In genomic region chr22:22943521-22944267, GRCh38 we compare ENCODE assay signal across 13 cellular contexts. TPM values are rescaled to one million over a fixed set of nuclear protein-coding genes. Genes with fewer than 3 reads are reported as not detected.
A peak's percentile ranks its signal among the peaks of the same experiment; 100 is the strongest.
DNase-seq lines count a peak whose midpoint lies in the region; ATAC-seq and TF ChIP-seq lines count a peak whose summit lies in the region.
"Had no signal": no experiment of that assay in that cellular context is flagged by ENCODE, and none has a peak within 500 bp of the region (broad histone marks: within the 10 kb centered on the region; RNA-seq: fewer than 3 reads in every experiment).

No MANE protein-coding gene starts in this region.

- no peaks in the 10 kb centered on the region for H3K9me3 ChIP-seq in DOHH2 (ENCODE audit: control insufficient read depth, insufficient read depth, low read length)

- in situ Hi-C loops in GM13977 (cut with MboI; ENCODE audit: low pct_unique_long_range_greater_than_20kb, low sequenced_read_pairs, unreplicated experiment) (loop anchor here (5.0 kb wide), 1 partner anchor 36 kb away; no protein-coding TSS in a partner anchor), astrocyte of the cerebellum (cut with HindIII; ENCODE audit: low sequenced_read_pairs) (no loop called here)

- no peaks in the 10 kb centered on the region for H4K20me1 ChIP-seq in DOHH2 (ENCODE audit: control insufficient read depth, insufficient read depth, low read depth, low read length)

- H3F3A ChIP-seq in DOHH2 (ENCODE audit: control insufficient read depth, insufficient read depth) = peaks cover 31% of the 10 kb centered on the region

- peak overlapping the region; percentile 66 for H3K4me2 ChIP-seq in DOHH2 (ENCODE audit: low read length)

- peaks cover 13% of the 10 kb centered on the region for H3K79me2 ChIP-seq in DOHH2 (ENCODE audit: control insufficient read depth, low read length)

- peak; percentile 75 for TF ChIP-seq CTCF in DOHH2 (IDR thresholded peaks at IDR 0.05; ENCODE audit: low read depth, low read length, poor library complexity, severe bottlenecking)
- TF ChIP-seq CTCF in GM13977 (IDR thresholded peaks at IDR 0.05; ENCODE audit: extremely low read depth, insufficient read depth, missing control alignments) = peak; percentile 44
- peak; percentile 8 for TF ChIP-seq CTCF in astrocyte of the cerebellum (IDR thresholded peaks at IDR 0.05; ENCODE audit: low read depth, low read length, missing control alignments)
- no peak for TF ChIP-seq CTCF in neural crest cell (conservative IDR thresholded peaks at IDR 0.05)

- H3K4me1 ChIP-seq in DOHH2 (ENCODE audit: control insufficient read depth, low read length) = peaks cover 100% of the 10 kb centered on the region

- H3K36me3 Mint-ChIP-seq in neural crest cell (ENCODE audit: low read depth) = no peaks in the 10 kb centered on the region
- H3K36me3 Mint-ChIP-seq: CD4-positive, CD25-positive, alpha-beta regulatory T cell had no signal

- peaks cover 4% of the 10 kb centered on the region for H3K4me1 Mint-ChIP-seq in neural crest cell

- peak overlapping the region; percentile 98 for H3K27ac ChIP-seq in DOHH2 (ENCODE audit: low read depth, low read length)

- no peak overlapping the region for H3K4me3 Mint-ChIP-seq in neural crest cell
- H3K4me3 Mint-ChIP-seq: CD4-positive, CD25-positive, alpha-beta regulatory T cell; nephron progenitor cell had no signal

- ATAC-seq in GM19452 (IDR thresholded peaks at IDR 0.05; ENCODE audit: unreplicated experiment) = no peak

- no peaks in the 10 kb centered on the region for H3K9me2 ChIP-seq in DOHH2 (replicated peaks; ENCODE audit: control insufficient read depth, low read length)

- no peaks in the 10 kb centered on the region for H3K9me3 Mint-ChIP-seq in neural crest cell
- H3K9me3 Mint-ChIP-seq: CD4-positive, CD25-positive, alpha-beta regulatory T cell; nephron progenitor cell had no signal

- DNase-seq in GM13977 (ENCODE audit: low spot score) (peak; percentile 15), astrocyte of the cerebellum (ENCODE audit: low read depth) (no peak), neural crest cell (ENCODE audit: low read depth, low spot score) (no peak), NCI-H187 treated with DMSO at 0.1 percent for 48 hours (lab: John Stamatoyannopoulos, UW) (no peak), glomerular visceral epithelial cell (ENCODE audit: extremely low spot score) (no peak)
- DNase-seq in effector CD4-positive, alpha-beta T cell = no peak
- DNase-seq: CD4-positive, CD25-positive, alpha-beta regulatory T cell; left cardiac atrium; nephron progenitor cell; SHP77 treated with DMSO at 0.1 percent for 48 hours had no signal

- H3K27me3 Mint-ChIP-seq in neural crest cell (ENCODE audit: low read depth) = peaks cover 51% of the 10 kb centered on the region
- H3K27me3 Mint-ChIP-seq: CD4-positive, CD25-positive, alpha-beta regulatory T cell had no signal

- peak overlapping the region; percentile 78 for H3K27ac Mint-ChIP-seq in neural crest cell (ENCODE audit: unreplicated experiment)
- H3K27ac Mint-ChIP-seq: nephron progenitor cell had no signal

- peaks cover 7% of the 10 kb centered on the region; the same call in 1 of the 2 replicates for H3K36me3 ChIP-seq in DOHH2 (ENCODE audit: control insufficient read depth, low read length)

- H3K4me3 ChIP-seq in DOHH2 (ENCODE audit: low read length) (peak overlapping the region; percentile 55), astrocyte of the cerebellum (ENCODE audit: low read depth, low read length) (no peak overlapping the region)

- H3K27me3 ChIP-seq in DOHH2 (ENCODE audit: control insufficient read depth, low read length) = no peaks in the 10 kb centered on the region

RNA-seq across cellular contexts. Expression of gene IGLL5, which starts 56.1 kb away (rescaled TPM):
- not detected in 2 replicates for total RNA-seq in neural crest cell
- total RNA-seq: G401 had no signal
